Comparison of ENCODE assay signal across 1 cellular context in genomic region chr5:160269017-160269416, GRCh38.
TF ChIP-seq lines count a peak whose summit lies in the region.

No MANE protein-coding gene starts in this region.

TF ChIP-seq in K562, 482 proteins besides CTCF, POLR2A, EP300 and RAD21 (continued from another document):
- TF ChIP-seq, protein P1, sequence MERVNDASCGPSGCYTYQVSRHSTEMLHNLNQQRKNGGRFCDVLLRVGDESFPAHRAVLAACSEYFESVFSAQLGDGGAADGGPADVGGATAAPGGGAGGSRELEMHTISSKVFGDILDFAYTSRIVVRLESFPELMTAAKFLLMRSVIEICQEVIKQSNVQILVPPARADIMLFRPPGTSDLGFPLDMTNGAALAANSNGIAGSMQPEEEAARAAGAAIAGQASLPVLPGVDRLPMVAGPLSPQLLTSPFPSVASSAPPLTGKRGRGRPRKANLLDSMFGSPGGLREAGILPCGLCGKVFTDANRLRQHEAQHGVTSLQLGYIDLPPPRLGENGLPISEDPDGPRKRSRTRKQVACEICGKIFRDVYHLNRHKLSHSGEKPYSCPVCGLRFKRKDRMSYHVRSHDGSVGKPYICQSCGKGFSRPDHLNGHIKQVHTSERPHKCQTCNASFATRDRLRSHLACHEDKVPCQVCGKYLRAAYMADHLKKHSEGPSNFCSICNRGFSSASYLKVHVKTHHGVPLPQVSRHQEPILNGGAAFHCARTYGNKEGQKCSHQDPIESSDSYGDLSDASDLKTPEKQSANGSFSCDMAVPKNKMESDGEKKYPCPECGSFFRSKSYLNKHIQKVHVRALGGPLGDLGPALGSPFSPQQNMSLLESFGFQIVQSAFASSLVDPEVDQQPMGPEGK (CRISPR knock-in tag; IDR thresholded peaks at IDR 0.05; ENCODE audit: borderline replicate concordance) = no peak
- TF ChIP-seq RAD51 (IDR thresholded peaks at IDR 0.05; ENCODE audit: borderline replicate concordance, low read depth) = 0 out of 2 replicates have a peak, but pooled peaks have one; percentile 41
- TF ChIP-seq, protein P2, sequence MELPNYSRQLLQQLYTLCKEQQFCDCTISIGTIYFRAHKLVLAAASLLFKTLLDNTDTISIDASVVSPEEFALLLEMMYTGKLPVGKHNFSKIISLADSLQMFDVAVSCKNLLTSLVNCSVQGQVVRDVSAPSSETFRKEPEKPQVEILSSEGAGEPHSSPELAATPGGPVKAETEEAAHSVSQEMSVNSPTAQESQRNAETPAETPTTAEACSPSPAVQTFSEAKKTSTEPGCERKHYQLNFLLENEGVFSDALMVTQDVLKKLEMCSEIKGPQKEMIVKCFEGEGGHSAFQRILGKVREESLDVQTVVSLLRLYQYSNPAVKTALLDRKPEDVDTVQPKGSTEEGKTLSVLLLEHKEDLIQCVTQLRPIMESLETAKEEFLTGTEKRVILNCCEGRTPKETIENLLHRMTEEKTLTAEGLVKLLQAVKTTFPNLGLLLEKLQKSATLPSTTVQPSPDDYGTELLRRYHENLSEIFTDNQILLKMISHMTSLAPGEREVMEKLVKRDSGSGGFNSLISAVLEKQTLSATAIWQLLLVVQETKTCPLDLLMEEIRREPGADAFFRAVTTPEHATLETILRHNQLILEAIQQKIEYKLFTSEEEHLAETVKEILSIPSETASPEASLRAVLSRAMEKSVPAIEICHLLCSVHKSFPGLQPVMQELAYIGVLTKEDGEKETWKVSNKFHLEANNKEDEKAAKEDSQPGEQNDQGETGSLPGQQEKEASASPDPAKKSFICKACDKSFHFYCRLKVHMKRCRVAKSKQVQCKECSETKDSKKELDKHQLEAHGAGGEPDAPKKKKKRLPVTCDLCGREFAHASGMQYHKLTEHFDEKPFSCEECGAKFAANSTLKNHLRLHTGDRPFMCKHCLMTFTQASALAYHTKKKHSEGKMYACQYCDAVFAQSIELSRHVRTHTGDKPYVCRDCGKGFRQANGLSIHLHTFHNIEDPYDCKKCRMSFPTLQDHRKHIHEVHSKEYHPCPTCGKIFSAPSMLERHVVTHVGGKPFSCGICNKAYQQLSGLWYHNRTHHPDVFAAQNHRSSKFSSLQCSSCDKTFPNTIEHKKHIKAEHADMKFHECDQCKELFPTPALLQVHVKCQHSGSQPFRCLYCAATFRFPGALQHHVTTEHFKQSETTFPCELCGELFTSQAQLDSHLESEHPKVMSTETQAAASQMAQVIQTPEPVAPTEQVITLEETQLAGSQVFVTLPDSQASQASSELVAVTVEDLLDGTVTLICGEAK (IDR thresholded peaks at IDR 0.05) = no peak
- TF ChIP-seq, protein P2 (CRISPR knock-in tag; IDR thresholded peaks at IDR 0.05) = no peak
- peak; percentile 55; the same call in 1 of the 2 replicates for TF ChIP-seq JUND (IDR thresholded peaks at IDR 0.05; ENCODE audit: borderline replicate concordance, low read depth, low read length)
- TF ChIP-seq JUND (tag; IDR thresholded peaks at IDR 0.05; ENCODE audit: borderline replicate concordance, low read depth, low read length) = peak; percentile 51; the same call in 1 of the 3 replicates
- TF ChIP-seq, protein P3, sequence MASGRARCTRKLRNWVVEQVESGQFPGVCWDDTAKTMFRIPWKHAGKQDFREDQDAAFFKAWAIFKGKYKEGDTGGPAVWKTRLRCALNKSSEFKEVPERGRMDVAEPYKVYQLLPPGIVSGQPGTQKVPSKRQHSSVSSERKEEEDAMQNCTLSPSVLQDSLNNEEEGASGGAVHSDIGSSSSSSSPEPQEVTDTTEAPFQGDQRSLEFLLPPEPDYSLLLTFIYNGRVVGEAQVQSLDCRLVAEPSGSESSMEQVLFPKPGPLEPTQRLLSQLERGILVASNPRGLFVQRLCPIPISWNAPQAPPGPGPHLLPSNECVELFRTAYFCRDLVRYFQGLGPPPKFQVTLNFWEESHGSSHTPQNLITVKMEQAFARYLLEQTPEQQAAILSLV (tag; IDR thresholded peaks at IDR 0.05) = no peak
- 0 out of 4 replicates have a peak, but pooled peaks of 1 of the 2 experiments have one; percentile 19 for TF ChIP-seq ZNF318 (IDR thresholded peaks at IDR 0.05; ENCODE audit: borderline replicate concordance in 1 of 2, low read depth in 1 of 2)
TF ChIP-seq in K562: peak in this region for 15.
